8 cellular contexts compared by ENCODE assay signal in genomic region chr2:148927010-148927409, GRCh38. TPM values are rescaled to one million over a fixed set of nuclear protein-coding genes. Genes with fewer than 3 reads are reported as not detected.
DNase-seq lines count a peak whose midpoint lies in the region; ATAC-seq and TF ChIP-seq lines count a peak whose summit lies in the region.

No MANE protein-coding gene starts in this region.

- no peak overlapping the region for H3K27ac ChIP-seq in CD8-positive, alpha-beta T cell (ENCODE audit: low read depth, low read length)
- H3K27ac ChIP-seq in KMS-11 (peak overlapping the region; percentile 41; the same call in 1 of the 2 replicates), sigmoid colon (no peak overlapping the region)

- no peaks in the 10 kb centered on the region for H3K9me3 ChIP-seq in CD8-positive, alpha-beta T cell (ENCODE audit: low read length)
- no peaks in the 10 kb centered on the region for H3K9me3 ChIP-seq in mucosa of descending colon
- no peaks in the 10 kb centered on the region for H3K9me3 ChIP-seq in sigmoid colon

- 51 to 54% methylated on average over 12 of the region's 12 CpGs for WGBS in sigmoid colon, 2 donors

- H3K27me3 ChIP-seq in CD8-positive, alpha-beta T cell (ENCODE audit: insufficient read depth, low read length), result no peaks in the 10 kb centered on the region
- H3K27me3 ChIP-seq in KMS-11 (ENCODE audit: insufficient read depth, low read depth), result no peaks in the 10 kb centered on the region
- H3K27me3 ChIP-seq in sigmoid colon, result no peaks in the 10 kb centered on the region

- TF ChIP-seq POLR2A in sigmoid colon (IDR thresholded peaks at IDR 0.05), result no peak

- H3K4me3 Mint-ChIP-seq in CD8-positive, alpha-beta T cell, result peak overlapping the region; percentile 75
- H3K4me3 Mint-ChIP-seq in activated T-helper 2 cell treated with anti-CD3 and anti-CD28 coated beads, Interferon-gamma antibody, Interleukin-2, Interleukin-4, amounts not matched to agents 10 μg/mL and 5 μg/mL and 100 μg/mL, durations not matched to agents 14 hours and 24 hours and 36 hours (ENCODE audit: low read depth), result peak overlapping the region; percentile 82

- intact Hi-C loops in CD8-positive, alpha-beta T cell (cut with DNase I, micrococcal nuclease), result loop anchor here in 1 of 2 experiments (2.0 to 5.0 kb wide), 3 partner anchors 52 to 285 kb away; partner anchors contain the start of genes EPC2 and KIF5C
- intact Hi-C loops in activated T-helper 2 cell treated with anti-CD3 and anti-CD28 coated beads, Interferon-gamma antibody, Interleukin-2, Interleukin-4, amounts not matched to agents 10 μg/mL and 5 μg/mL and 100 μg/mL, durations not matched to agents 14 hours and 24 hours and 36 hours (cut with micrococcal nuclease), result loop anchor here (1.0 to 10.0 kb wide), 2 partner anchors 52 to 138 kb away; partner anchors contain the start of gene KIF5C
- intact Hi-C loops in mucosa of descending colon (cut with DNase I, micrococcal nuclease) (no loop called here), sigmoid colon (cut with DNase I) (no loop called here)

- peaks cover 4% of the 10 kb centered on the region for H3K36me3 Mint-ChIP-seq in CD8-positive, alpha-beta T cell
- peaks cover 4% of the 10 kb centered on the region for H3K36me3 Mint-ChIP-seq in activated T-helper 2 cell treated with anti-CD3 and anti-CD28 coated beads, Interferon-gamma antibody, Interleukin-2, Interleukin-4, amounts not matched to agents 10 μg/mL and 5 μg/mL and 100 μg/mL, durations not matched to agents 14 hours and 24 hours and 36 hours (ENCODE audit: low read depth)

- peak; percentile 61 for ATAC-seq in CD8-positive, alpha-beta T cell
- ATAC-seq in GM21619 (IDR thresholded peaks at IDR 0.05; ENCODE audit: unreplicated experiment) (peak; percentile 60), mucosa of descending colon (peak; percentile 88)

- H2AFZ ChIP-seq in KMS-11 (ENCODE audit: low read depth), result peak overlapping the region; percentile 98

- H3K4me3 ChIP-seq in CD8-positive, alpha-beta T cell (ENCODE audit: low read depth, low read length), result peak overlapping the region; percentile 48
- peak overlapping the region; percentile 84 for H3K4me3 ChIP-seq in KMS-11 (IDR thresholded peaks at IDR 0.05; ENCODE audit: insufficient read depth, low read depth, low read length)
- no peak overlapping the region for H3K4me3 ChIP-seq in mucosa of descending colon
- H3K4me3 ChIP-seq in sigmoid colon, result no peak overlapping the region

- CTCF ChIA-PET in CD8-positive, alpha-beta T cell (lab: Charles Lee), result interaction anchor here (0.8 to 1.2 kb wide), 5 partner anchors 9 to 990 kb away, joined by 3 to 4 read pairs (median 3); no protein-coding TSS in a partner anchor

- POLR2A ChIA-PET in CD8-positive, alpha-beta T cell (lab: Charles Lee), result interaction anchor here (0.9 to 1.0 kb wide), 3 partner anchors 9 to 281 kb away, joined by 3 read pairs; no protein-coding TSS in a partner anchor

- peak overlapping the region; percentile 45; the same call in 1 of the 2 replicates for H3K9ac ChIP-seq in KMS-11

- peaks cover 17% of the 10 kb centered on the region for H3K4me1 ChIP-seq in CD8-positive, alpha-beta T cell (ENCODE audit: insufficient read depth, low read length)
- H3K4me1 ChIP-seq in KMS-11 (ENCODE audit: low read depth, poor library complexity, severe bottlenecking) (peaks cover 4% of the 10 kb centered on the region), mucosa of descending colon (ENCODE audit: low read depth) (no peaks in the 10 kb centered on the region), sigmoid colon (no peaks in the 10 kb centered on the region)

- peak in 5 of 7 experiments; percentile 6 to 59 (median 21) for DNase-seq in CD8-positive, alpha-beta T cell
- peak; percentile 46 for DNase-seq in activated T-helper 2 cell treated with anti-CD3 and anti-CD28 coated beads, Interferon-gamma antibody, Interleukin-2, Interleukin-4, amounts not matched to agents 10 μg/mL and 5 μg/mL and 100 μg/mL, durations not matched to agents 14 hours and 24 hours and 36 hours (ENCODE audit: low spot score)
- peak; percentile 13 to 58 (median 42) for DNase-seq in mucosa of descending colon
- DNase-seq in COR-L47 (lab: John Stamatoyannopoulos, UW), result no peak
- DNase-seq in sigmoid colon, result no peak
- no peak for DNase-seq in SW 1271 (lab: John Stamatoyannopoulos, UW)

- no peaks in the 10 kb centered on the region for H4K20me1 ChIP-seq in KMS-11 (ENCODE audit: insufficient read depth)

- no peaks in the 10 kb centered on the region for H3K9me3 Mint-ChIP-seq in CD8-positive, alpha-beta T cell
- no peaks in the 10 kb centered on the region for H3K9me3 Mint-ChIP-seq in activated T-helper 2 cell treated with anti-CD3 and anti-CD28 coated beads, Interferon-gamma antibody, Interleukin-2, Interleukin-4, amounts not matched to agents 10 μg/mL and 5 μg/mL and 100 μg/mL, durations not matched to agents 14 hours and 24 hours and 36 hours

- TF ChIP-seq EP300 in sigmoid colon (IDR thresholded peaks at IDR 0.05), result no peak

- H3K4me1 Mint-ChIP-seq in CD8-positive, alpha-beta T cell (ENCODE audit: low read depth), result peaks cover 12% of the 10 kb centered on the region
- peaks cover 27% of the 10 kb centered on the region for H3K4me1 Mint-ChIP-seq in activated T-helper 2 cell treated with anti-CD3 and anti-CD28 coated beads, Interferon-gamma antibody, Interleukin-2, Interleukin-4, amounts not matched to agents 10 μg/mL and 5 μg/mL and 100 μg/mL, durations not matched to agents 14 hours and 24 hours and 36 hours (ENCODE audit: low read depth)

- no peaks in the 10 kb centered on the region for H3K79me2 ChIP-seq in KMS-11 (ENCODE audit: insufficient read depth, low read depth)

- no peaks in the 10 kb centered on the region for H3K27me3 Mint-ChIP-seq in CD8-positive, alpha-beta T cell (ENCODE audit: low read depth)
- H3K27me3 Mint-ChIP-seq in activated T-helper 2 cell treated with anti-CD3 and anti-CD28 coated beads, Interferon-gamma antibody, Interleukin-2, Interleukin-4, amounts not matched to agents 10 μg/mL and 5 μg/mL and 100 μg/mL, durations not matched to agents 14 hours and 24 hours and 36 hours (ENCODE audit: low read depth), result no peaks in the 10 kb centered on the region

- H3K4me2 ChIP-seq in KMS-11, result peak overlapping the region; percentile 79

- H3K27ac Mint-ChIP-seq in CD8-positive, alpha-beta T cell, result peak overlapping the region; percentile 78
- peak overlapping the region; percentile 83 for H3K27ac Mint-ChIP-seq in activated T-helper 2 cell treated with anti-CD3 and anti-CD28 coated beads, Interferon-gamma antibody, Interleukin-2, Interleukin-4, amounts not matched to agents 10 μg/mL and 5 μg/mL and 100 μg/mL, durations not matched to agents 14 hours and 24 hours and 36 hours

- H3K36me3 ChIP-seq in CD8-positive, alpha-beta T cell (ENCODE audit: insufficient read depth, low read length), result no peaks in the 10 kb centered on the region
- no peaks in the 10 kb centered on the region for H3K36me3 ChIP-seq in KMS-11 (ENCODE audit: insufficient read depth)
- H3K36me3 ChIP-seq in mucosa of descending colon (ENCODE audit: low read depth), result no peaks in the 10 kb centered on the region
- no peaks in the 10 kb centered on the region for H3K36me3 ChIP-seq in sigmoid colon

- peak; percentile 10 for TF ChIP-seq CTCF in CD8-positive, alpha-beta T cell (IDR thresholded peaks at IDR 0.05)
- TF ChIP-seq CTCF in KMS-11 (conservative IDR thresholded peaks at IDR 0.05; ENCODE audit: low read depth, low read length), result no peak; the same call in 1 of the 2 replicates
- no peak for TF ChIP-seq CTCF in mucosa of descending colon (IDR thresholded peaks at IDR 0.05)
- TF ChIP-seq CTCF in sigmoid colon (IDR thresholded peaks at IDR 0.05), result no peak

RNA-seq across cellular contexts. Expression of gene KIF5C, which starts 52.0 kb away (rescaled TPM):
- total RNA-seq in CD8-positive, alpha-beta T cell, result 1 to 10 TPM; 6.4 to 6.5 TPM
- total RNA-seq in activated T-helper 2 cell treated with anti-CD3 and anti-CD28 coated beads, Interferon-gamma antibody, Interleukin-2, Interleukin-4, amounts not matched to agents 10 μg/mL and 5 μg/mL and 100 μg/mL, durations not matched to agents 14 hours and 24 hours and 36 hours, result 12.9 and 17.3 TPM in 2 replicates
- 10 to 100 TPM in 1 of 3 donors, 1 to 10 TPM in 2; 1.5 to 11.0 (median 2.5) TPM for total RNA-seq in mucosa of descending colon
- total RNA-seq in sigmoid colon, result 10 to 100 TPM in 1 of 4 donors, 1 to 10 TPM in 3; 7.3 to 11.1 (median 7.9) TPM
- 1 to 10 TPM in 2 of 3 donors, under 1 TPM in 1; 0.23 to 2.1 (median 1.2) TPM for polyA plus RNA-seq in sigmoid colon

Comparison
In these comparisons a context has a peak if more than half of its experiments do, and no peak if none do; other contexts are left out.
1. DNase-seq: peak in CD8-positive, alpha-beta T cell (5 of 7), activated T-helper 2 cell treated with anti-CD3 and anti-CD28 coated beads, Interferon-gamma antibody, Interleukin-2, Interleukin-4, amounts not matched to agents 10 μg/mL and 5 μg/mL and 100 μg/mL, durations not matched to agents 14 hours and 24 hours and 36 hours (single experiment) and mucosa of descending colon (3 of 3); none in COR-L47 (single experiment), sigmoid colon (single experiment) and SW 1271 (0 of 2).
2. H3K4me3 ChIP-seq: peak in CD8-positive, alpha-beta T cell (single experiment) and KMS-11 (single experiment); none in mucosa of descending colon (single experiment) and sigmoid colon (0 of 4).
3. Peak in every context shown above with its lines, with median percentiles within 50 percentile points of each other: ATAC-seq.